ENCODE assay signal across 8 cellular contexts in the genomic region with DNA sequence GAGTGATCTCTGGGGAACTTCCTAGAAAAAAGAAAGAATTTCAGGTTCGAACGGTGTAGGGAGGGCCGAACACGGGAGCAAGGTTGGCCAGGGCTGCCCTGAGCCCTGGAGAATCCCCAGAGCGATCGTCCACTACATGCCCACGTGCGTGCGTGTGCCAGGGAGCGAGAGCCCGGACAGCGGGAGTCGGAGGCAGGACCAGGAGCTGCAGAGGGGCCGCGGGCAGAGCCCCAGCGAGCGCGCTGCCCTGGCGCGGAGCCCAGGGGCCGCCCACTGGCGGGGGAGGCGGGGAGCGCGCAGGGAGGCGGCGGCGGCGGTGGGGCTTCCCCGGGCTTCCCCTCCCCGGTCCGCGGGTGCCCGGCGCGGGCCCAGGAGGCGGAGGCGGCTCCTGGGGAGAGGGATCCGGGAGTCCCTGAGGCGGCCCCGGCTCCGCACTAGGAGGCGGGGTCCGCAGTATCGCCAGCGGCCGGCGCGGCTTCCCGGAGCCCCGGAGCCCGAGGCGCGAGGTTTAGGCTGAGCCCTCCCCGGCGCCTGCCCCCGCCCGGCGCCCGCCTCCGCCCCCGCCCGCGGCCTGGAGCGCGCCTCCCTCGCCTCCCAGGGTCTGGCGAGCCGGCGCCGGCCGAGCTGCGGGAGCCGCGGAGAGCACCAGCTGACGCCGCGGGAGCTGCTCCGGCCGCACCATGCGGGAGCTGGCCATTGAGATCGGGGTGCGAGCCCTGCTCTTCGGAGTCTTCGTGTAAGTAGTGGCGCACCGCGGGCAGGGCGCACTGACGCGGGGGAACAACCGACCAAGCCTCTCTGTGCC. TPM values are rescaled to one million over a fixed set of nuclear protein-coding genes. Genes with fewer than 3 reads are reported as not detected.
DNase-seq lines count a peak whose midpoint lies in the region; FAIRE-seq and TF ChIP-seq lines count a peak whose summit lies in the region.

A gene (plus strand): TSS at position 602 of the 805 bp plus-strand sequence. CDS start 79 bp downstream, at position 681.

- TF ChIP-seq CTCF in OCI-LY3 (IDR thresholded peaks at IDR 0.05; ENCODE audit: low read depth, low read length) (no peak), epithelial cell of proximal tubule (conservative IDR thresholded peaks at IDR 0.05; ENCODE audit: low read depth, low read length) (no peak)

- no peaks in the 10 kb centered on the region for H3K36me3 ChIP-seq in OCI-LY3 (replicated peaks; ENCODE audit: low read depth, low read length)
- H3K36me3 ChIP-seq in mucosa of rectum (ENCODE audit: control insufficient read depth in 2 of 2, insufficient read depth in 2 of 2, low read length in 2 of 2), result no peaks in the 10 kb centered on the region

- peak; percentile 61 for DNase-seq in NCI-H748 (lab: John Stamatoyannopoulos, UW; ENCODE audit: unreplicated experiment)
- no peak for DNase-seq in NCI-H748 treated with DMSO at 0.1 percent for 48 hours (lab: John Stamatoyannopoulos, UW)
- DNase-seq in epithelial cell of proximal tubule (ENCODE audit: low read depth), result no peak
- DNase-seq in urothelium cell line (ENCODE audit: low spot score), result peak; percentile 83
- DNase-seq in NCI-H2029 treated with DMSO at 0.1 percent for 48 hours (lab: John Stamatoyannopoulos, UW), result no peak
- DNase-seq in activated CD8-positive, alpha-beta memory T cell treated with anti-CD3 and anti-CD28 coated beads, Interleukin-2, amount 50 U/mL, for 48 hours, result no peak

- no peak within 1 kb of the TSS for H3K27ac ChIP-seq in OCI-LY3 (ENCODE audit: low read length)
- H3K27ac ChIP-seq in mucosa of rectum (ENCODE audit: low read depth in 2 of 2, low read length in 2 of 2), result no peak within 1 kb of the TSS

- no peaks in the 10 kb centered on the region for H3K27me3 ChIP-seq in OCI-LY3 (ENCODE audit: low read depth, low read length)
- H3K27me3 ChIP-seq in mucosa of rectum (ENCODE audit: control insufficient read depth in 2 of 2, insufficient read depth in 2 of 2, low read length in 2 of 2), result peaks cover 24 to 40% of the 10 kb centered on the region in 2 donors

- no peaks in the 10 kb centered on the region for H3K9me3 ChIP-seq in OCI-LY3 (ENCODE audit: insufficient read depth, low read length)
- no peaks in the 10 kb centered on the region for H3K9me3 ChIP-seq in mucosa of rectum (ENCODE audit: control insufficient read depth in 2 of 2, low read length in 2 of 2)

- no peaks in the 10 kb centered on the region for H3K79me2 ChIP-seq in OCI-LY3 (ENCODE audit: low read length)

- no peak for FAIRE-seq in urothelium cell line (lab: Jason Lieb, UNC)

- H3K4me3 ChIP-seq in OCI-LY3 (ENCODE audit: low read length) (peak within 1 kb of the TSS; percentile 80), epithelial cell of proximal tubule (ENCODE audit: low read depth, low read length) (peak within 1 kb of the TSS; percentile 76), mucosa of rectum (ENCODE audit: low read length in 2 of 2) (peak within 1 kb of the TSS; percentile 23 to 43)

- H3K9ac ChIP-seq in OCI-LY3 (ENCODE audit: low read length) (peak within 1 kb of the TSS; percentile 67), mucosa of rectum (ENCODE audit: low read depth in 1 of 2, low read length in 2 of 2) (no peak within 1 kb of the TSS)

- H3K4me2 ChIP-seq in OCI-LY3 (ENCODE audit: low read length), result peak within 1 kb of the TSS; percentile 76

- no peak within 1 kb of the TSS for H2AFZ ChIP-seq in OCI-LY3 (ENCODE audit: low read depth, low read length)

- H3K4me1 ChIP-seq in OCI-LY3 (ENCODE audit: low read length) (no peaks in the 10 kb centered on the region), mucosa of rectum (ENCODE audit: control insufficient read depth in 2 of 2, insufficient read depth in 2 of 2, low read length in 2 of 2) (peaks cover 3 to 7% of the 10 kb centered on the region in 2 donors)

- no peaks in the 10 kb centered on the region for H4K20me1 ChIP-seq in OCI-LY3 (ENCODE audit: insufficient read depth, low read length)

RNA-seq across cellular contexts. Expression of the gene that starts here (rescaled TPM):
- total RNA-seq in epithelial cell of proximal tubule, result 3.7 and 3.9 TPM in 2 replicates

Comparison
In these comparisons a context has a peak if more than half of its experiments do, and no peak if none do; other contexts are left out.
1. DNase-seq: peak in NCI-H748 (single experiment) and urothelium cell line (single experiment); none in NCI-H748 treated with DMSO at 0.1 percent for 48 hours (single experiment), epithelial cell of proximal tubule (single experiment), NCI-H2029 treated with DMSO at 0.1 percent for 48 hours (single experiment) and activated CD8-positive, alpha-beta memory T cell treated with anti-CD3 and anti-CD28 coated beads, Interleukin-2, amount 50 U/mL, for 48 hours (single experiment).
2. Peak in every context shown above with its lines, with median percentiles within 50 percentile points of each other: H3K4me3 ChIP-seq.